ENCODE assay signal across 8 cellular contexts in genomic region chr9:131735238-131736181, GRCh38. TPM values are rescaled to one million over a fixed set of nuclear protein-coding genes. Genes with fewer than 3 reads are reported as not detected.
DNase-seq lines count a peak whose midpoint lies in the region; ATAC-seq and TF ChIP-seq lines count a peak whose summit lies in the region.

No MANE protein-coding gene starts in this region.

- no peak overlapping the region for H3K4me3 ChIP-seq in thoracic aorta

- CTCF ChIA-PET in activated naive CD4-positive, alpha-beta T cell treated with anti-CD3 and anti-CD28 coated beads for 36 hours (lab: Charles Lee): interaction anchor here (0.6 to 2.5 kb wide), 2 partner anchors 94 to 241 kb away, joined by 3 to 9 read pairs; no protein-coding TSS in a partner anchor
- CTCF ChIA-PET in WTC11 (lab: Charles Lee): interaction anchor here (0.8 to 1.4 kb wide), 2 partner anchors 14 to 144 kb away, joined by 4 read pairs; no protein-coding TSS in a partner anchor

- peaks cover 81% of the 10 kb centered on the region for H3K4me1 Mint-ChIP-seq in activated naive CD4-positive, alpha-beta T cell treated with anti-CD3 and anti-CD28 coated beads for 36 hours (ENCODE audit: low read depth)
- H3K4me1 Mint-ChIP-seq in WTC11: peaks cover 67% of the 10 kb centered on the region

- no peaks in the 10 kb centered on the region for H3K9me3 ChIP-seq in thoracic aorta

- H3K4me3 Mint-ChIP-seq in activated naive CD4-positive, alpha-beta T cell treated with anti-CD3 and anti-CD28 coated beads for 36 hours: no peak overlapping the region
- H3K4me3 Mint-ChIP-seq in WTC11: no peak overlapping the region

- H3K36me3 Mint-ChIP-seq in activated naive CD4-positive, alpha-beta T cell treated with anti-CD3 and anti-CD28 coated beads for 36 hours (ENCODE audit: low read depth): peaks cover 6% of the 10 kb centered on the region
- no peaks in the 10 kb centered on the region for H3K36me3 Mint-ChIP-seq in WTC11

- peaks cover 41 to 81% of the 10 kb centered on the region in 2 donors for H3K4me1 ChIP-seq in thoracic aorta (ENCODE audit: control insufficient read depth in 1 of 2, low read depth in 2 of 2)

- DNase-seq in activated naive CD4-positive, alpha-beta T cell treated with anti-CD3 and anti-CD28 coated beads for 36 hours: no peak
- no peak for DNase-seq in activated naive CD4-positive, alpha-beta T cell treated with anti-CD3 and anti-CD28 coated beads, Interleukin-2, amount 50 U/mL, for 16 hours
- DNase-seq in WTC11 (ENCODE audit: low spot score) (no peak), left kidney (ENCODE audit: low read depth, low spot score) (peak; percentile 62), thoracic aorta (ENCODE audit: low spot score) (no peak), amygdala (lab: John Stamatoyannopoulos, UW) (no peak)

- ATAC-seq in WTC11: no peak
- ATAC-seq in thoracic aorta (ENCODE audit: insufficient number of reproducible peaks, low FRiP score, low read depth): no peak
- no peak for ATAC-seq in HG02642 (IDR thresholded peaks at IDR 0.05; ENCODE audit: poor library complexity, unreplicated experiment)
- ATAC-seq in GM21447 (IDR thresholded peaks at IDR 0.05; ENCODE audit: unreplicated experiment): no peak

- no peaks in the 10 kb centered on the region for H3K27me3 Mint-ChIP-seq in activated naive CD4-positive, alpha-beta T cell treated with anti-CD3 and anti-CD28 coated beads for 36 hours (ENCODE audit: low read depth)
- no peaks in the 10 kb centered on the region for H3K27me3 Mint-ChIP-seq in WTC11 (ENCODE audit: low read depth)

- no peaks in the 10 kb centered on the region for H3K36me3 ChIP-seq in thoracic aorta

- H3K27ac Mint-ChIP-seq in activated naive CD4-positive, alpha-beta T cell treated with anti-CD3 and anti-CD28 coated beads for 36 hours: peak overlapping the region; percentile 93
- H3K27ac Mint-ChIP-seq in WTC11: peak overlapping the region; percentile 65

- H3K27ac ChIP-seq in thoracic aorta: peak overlapping the region; percentile 4 to 79

- no peaks in the 10 kb centered on the region for H3K9me3 Mint-ChIP-seq in activated naive CD4-positive, alpha-beta T cell treated with anti-CD3 and anti-CD28 coated beads for 36 hours
- peaks cover 4% of the 10 kb centered on the region; the same call in 1 of the 2 replicates for H3K9me3 Mint-ChIP-seq in WTC11

- POLR2A ChIA-PET in WTC11 (lab: Charles Lee): no interaction called here

- no peaks in the 10 kb centered on the region for H3K27me3 ChIP-seq in thoracic aorta (replicated peaks; ENCODE audit: insufficient read depth)

- TF ChIP-seq CTCF in WTC11 (IDR thresholded peaks at IDR 0.05) (no peak), thoracic aorta (IDR thresholded peaks at IDR 0.05) (no peak)

- intact Hi-C loops in activated naive CD4-positive, alpha-beta T cell treated with anti-CD3 and anti-CD28 coated beads for 36 hours (cut with micrococcal nuclease): loop anchor here (5.0 kb wide), 1 partner anchor 233 kb away; the partner anchor contains the start of gene POMT1

TF ChIP-seq in WTC11, 78 proteins besides CTCF, POLR2A, EP300 and RAD21 (continues in another document):
- TF ChIP-seq NFYB (CRISPR knock-in tag; conservative IDR thresholded peaks at IDR 0.05; ENCODE audit: low read depth) (no peak), ELF4 (CRISPR knock-in tag; IDR thresholded peaks at IDR 0.05; ENCODE audit: low read depth) (no peak), EMX1 (CRISPR knock-in tag; IDR thresholded peaks at IDR 0.05) (no peak), AFF4 (CRISPR knock-in tag; IDR thresholded peaks at IDR 0.05; ENCODE audit: borderline replicate concordance) (no peak), SP1 (CRISPR knock-in tag; conservative IDR thresholded peaks at IDR 0.05) (no peak), FOXP4 (CRISPR knock-in tag; IDR thresholded peaks at IDR 0.05) (no peak), USF1 (CRISPR knock-in tag; IDR thresholded peaks at IDR 0.05) (no peak), JUN (CRISPR knock-in tag; IDR thresholded peaks at IDR 0.05) (no peak), STAT6 (CRISPR knock-in tag; conservative IDR thresholded peaks at IDR 0.05; ENCODE audit: low read depth) (no peak)
- TF ChIP-seq, protein P1, sequence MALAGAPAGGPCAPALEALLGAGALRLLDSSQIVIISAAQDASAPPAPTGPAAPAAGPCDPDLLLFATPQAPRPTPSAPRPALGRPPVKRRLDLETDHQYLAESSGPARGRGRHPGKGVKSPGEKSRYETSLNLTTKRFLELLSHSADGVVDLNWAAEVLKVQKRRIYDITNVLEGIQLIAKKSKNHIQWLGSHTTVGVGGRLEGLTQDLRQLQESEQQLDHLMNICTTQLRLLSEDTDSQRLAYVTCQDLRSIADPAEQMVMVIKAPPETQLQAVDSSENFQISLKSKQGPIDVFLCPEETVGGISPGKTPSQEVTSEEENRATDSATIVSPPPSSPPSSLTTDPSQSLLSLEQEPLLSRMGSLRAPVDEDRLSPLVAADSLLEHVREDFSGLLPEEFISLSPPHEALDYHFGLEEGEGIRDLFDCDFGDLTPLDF (CRISPR knock-in tag; IDR thresholded peaks at IDR 0.05): no peak

RNA-seq across cellular contexts. Expression of gene RAPGEF1, which starts 4.4 kb away (rescaled TPM):
- 10 to 100 TPM; 55.9 to 59.9 TPM for total RNA-seq in activated naive CD4-positive, alpha-beta T cell treated with anti-CD3 and anti-CD28 coated beads for 36 hours
- total RNA-seq in WTC11 (2021) (57.9 to 66.2 TPM (median 65.7 TPM) in 3 replicates), thoracic aorta (10 to 100 TPM; 59.7 to 73.0 TPM)
